In genomic region chr1:27111771-27112573, GRCh38 we compare ENCODE assay signal across 8 cellular contexts. TPM values are rescaled to one million over a fixed set of nuclear protein-coding genes. Genes with fewer than 3 reads are reported as not detected.
DNase-seq lines count a peak whose midpoint lies in the region; ATAC-seq and TF ChIP-seq lines count a peak whose summit lies in the region.

No MANE protein-coding gene starts in this region.

- H2AFZ ChIP-seq in HCT116 (ENCODE audit: low read depth, low read length, poor library complexity, severe bottlenecking): no peak overlapping the region

- peaks cover 11% of the 10 kb centered on the region for H3K36me3 Mint-ChIP-seq in activated CD4-positive, alpha-beta memory T cell treated with anti-CD3 and anti-CD28 coated beads for 36 hours
- peaks cover 16% of the 10 kb centered on the region for H3K36me3 Mint-ChIP-seq in mesothelial cell of epicardium

- H3K9me3 Mint-ChIP-seq in activated CD4-positive, alpha-beta memory T cell treated with anti-CD3 and anti-CD28 coated beads for 36 hours: no peaks in the 10 kb centered on the region
- H3K9me3 Mint-ChIP-seq in mesothelial cell of epicardium: no peaks in the 10 kb centered on the region

- H3K27ac Mint-ChIP-seq in activated CD4-positive, alpha-beta memory T cell treated with anti-CD3 and anti-CD28 coated beads for 36 hours: peak overlapping the region; percentile 83
- peak overlapping the region; percentile 80 for H3K27ac Mint-ChIP-seq in mesothelial cell of epicardium

- TF ChIP-seq CTCF in HCT116 (IDR thresholded peaks at IDR 0.05 in 2 of 3, conservative IDR thresholded peaks at IDR 0.05 in 1 of 3; ENCODE audit: borderline replicate concordance in 1 of 3, insufficient read depth in 1 of 3, low read depth in 2 of 3, low read length in 2 of 3): peak in 2 of 3 experiments; percentile 12 to 40; a peak in 2 of 6 replicates
- peak in 14 of 56 donors; percentile 6 to 39 (median 20) for TF ChIP-seq CTCF in dorsolateral prefrontal cortex (IDR thresholded peaks at IDR 0.05 in 54 of 56, conservative IDR thresholded peaks at IDR 0.05 in 2 of 56; ENCODE audit: low read depth in 1 of 56, partially characterized antibody in 56 of 56)
- TF ChIP-seq CTCF in mesothelial cell of epicardium (IDR thresholded peaks at IDR 0.05; ENCODE audit: unreplicated experiment): no peak

- H3K79me2 ChIP-seq in HCT116 (ENCODE audit: insufficient read depth, low read length): 0 out of 2 replicates have a peak, but pooled peaks cover 4% of the 10 kb centered on the region

- no peak for TF ChIP-seq POLR2A in HCT116 (IDR thresholded peaks at IDR 0.05; ENCODE audit: borderline replicate concordance, extremely low read depth, insufficient read depth, insufficient read length)

- peaks cover 17 to 23% of the 10 kb centered on the region in 2 experiments for H3K4me1 ChIP-seq in HCT116 (ENCODE audit: control insufficient read depth in 1 of 2, insufficient read depth in 2 of 2, low read length in 2 of 2)

- POLR2A ChIA-PET in HCT116 (lab: Charles Lee): interaction anchor here (0.7 to 2.3 kb wide), 4 partner anchors 11 to 43 kb away, joined by 3 to 29 read pairs (median 5); partner anchors contain the start of gene SLC9A1
- POLR2A ChIA-PET in activated CD4-positive, alpha-beta memory T cell treated with anti-CD3 and anti-CD28 coated beads for 36 hours (lab: Charles Lee): interaction anchor here (0.5 to 2.9 kb wide), 5 partner anchors 25 to 1609 kb away, joined by 3 to 22 read pairs (median 5); partner anchors contain the start of gene SLC9A1

- CTCF ChIA-PET in HCT116 (lab: Charles Lee): interaction anchor here (0.8 to 2.3 kb wide), 9 partner anchors 9 to 188 kb away, joined by 3 to 11 read pairs (median 4); partner anchors contain the start of gene SLC9A1
- CTCF ChIA-PET in activated CD4-positive, alpha-beta memory T cell treated with anti-CD3 and anti-CD28 coated beads for 36 hours (lab: Charles Lee): interaction anchor here (0.6 to 4.3 kb wide), 16 partner anchors 10 to 188 kb away, joined by 3 to 27 read pairs (median 4); partner anchors contain the start of gene SLC9A1

- no peaks in the 10 kb centered on the region for H3K36me3 ChIP-seq in HCT116 (ENCODE audit: control insufficient read depth in 1 of 2, insufficient read depth in 2 of 2, low read length in 2 of 2)

- no peaks in the 10 kb centered on the region for H3K27me3 Mint-ChIP-seq in activated CD4-positive, alpha-beta memory T cell treated with anti-CD3 and anti-CD28 coated beads for 36 hours
- H3K27me3 Mint-ChIP-seq in mesothelial cell of epicardium (ENCODE audit: low read depth): no peaks in the 10 kb centered on the region

- H3K4me2 ChIP-seq in HCT116 (ENCODE audit: low read length): peak overlapping the region; percentile 75

- no TSS peak for BruUV-seq in HCT116 (replicated peaks; lab: Mats Ljungman, UMichigan)

- no peaks in the 10 kb centered on the region for H4K20me1 ChIP-seq in HCT116 (ENCODE audit: insufficient read depth)

- H3K4me3 Mint-ChIP-seq in activated CD4-positive, alpha-beta memory T cell treated with anti-CD3 and anti-CD28 coated beads for 36 hours: no peak overlapping the region
- no peak overlapping the region for H3K4me3 Mint-ChIP-seq in mesothelial cell of epicardium

- H3K9me3 ChIP-seq in HCT116 (ENCODE audit: control insufficient read depth in 1 of 2, insufficient read depth in 1 of 2, low read depth in 1 of 2, low read length in 2 of 2): no peaks in the 10 kb centered on the region

- peaks cover 41% of the 10 kb centered on the region for H3K4me1 Mint-ChIP-seq in activated CD4-positive, alpha-beta memory T cell treated with anti-CD3 and anti-CD28 coated beads for 36 hours (ENCODE audit: low read depth)
- H3K4me1 Mint-ChIP-seq in mesothelial cell of epicardium: peaks cover 9% of the 10 kb centered on the region

- no peaks in the 10 kb centered on the region for H3K27me3 ChIP-seq in HCT116 (ENCODE audit: insufficient read depth, low read length)
- no peaks in the 10 kb centered on the region for H3K27me3 ChIP-seq in dorsolateral prefrontal cortex

- intact Hi-C loops in HCT116 (cut with micrococcal nuclease) (loop anchor here (5.0 kb wide), 1 partner anchor 85 kb away; no protein-coding TSS in a partner anchor), dorsolateral prefrontal cortex (cut with DNase I) (loop anchor here in 1 of 2 donors (5.0 kb wide), 1 partner anchor 40 kb away; no protein-coding TSS in a partner anchor)
- intact Hi-C loops in activated CD4-positive, alpha-beta memory T cell treated with anti-CD3 and anti-CD28 coated beads for 36 hours (cut with micrococcal nuclease): loop anchor here (1.0 to 2.0 kb wide), 2 partner anchors 27 to 43 kb away; partner anchors contain the start of gene SLC9A1

- RAD21 ChIA-PET in HCT116 (lab: Charles Lee; ENCODE audit: low non-redundant PET in 1 of 2, low total read pairs in 2 of 2, uncharacterized antibody in 2 of 2, unreplicated experiment in 2 of 2): interaction anchor here (0.5 to 0.7 kb wide), 2 partner anchors 43 to 45 kb away, joined by 3 read pairs; partner anchors contain the start of gene SLC9A1 (in 1 of the 2)

- H3K27ac ChIP-seq in HCT116 (ENCODE audit: low read depth, low read length) (peak overlapping the region; percentile 62), dorsolateral prefrontal cortex (peak overlapping the region in 47 of 59 donors; percentile 4 to 90 (median 48))

- TF ChIP-seq RAD21 in HCT116 (IDR thresholded peaks at IDR 0.05; ENCODE audit: low read depth): peak; percentile 83

- DNase-seq in GM03348 (ENCODE audit: low spot score) (peak; percentile 95), HCT116 (ENCODE audit: low read depth, low spot score) (peak; percentile 73), NCI-H2196 treated with DMSO at 0.1 percent for 48 hours (lab: John Stamatoyannopoulos, UW; ENCODE audit: unreplicated experiment) (peak; percentile 88), dorsolateral prefrontal cortex (peak in 9 of 10 donors; percentile 39 to 85 (median 70)), mesothelial cell of epicardium (ENCODE audit: low spot score in 2 of 2, unreplicated experiment in 2 of 2) (peak in 1 of 2 experiments; percentile 48)
- peak; percentile 89 for DNase-seq in activated CD4-positive, alpha-beta memory T cell treated with anti-CD3 and anti-CD28 coated beads for 36 hours
- peak; percentile 43 to 54 for DNase-seq in stimulated activated CD8-positive, alpha-beta memory T cell treated with anti-CD3 and anti-CD28 coated beads, Interleukin-2, amount 100 ng/mL, for 48 hours (ENCODE audit: low read depth in 2 of 2)

- ATAC-seq in HCT116: peak; percentile 91
- ATAC-seq in HG02973 (IDR thresholded peaks at IDR 0.05; ENCODE audit: unreplicated experiment): no peak

- H3K4me3 ChIP-seq in HCT116 (replicated peaks in 1 of 2; ENCODE audit: low read depth in 1 of 2, low read length in 2 of 2): peak overlapping the region in 1 of 2 experiments; percentile 31; a peak in 2 of 4 replicates
- H3K4me3 ChIP-seq in dorsolateral prefrontal cortex: no peak overlapping the region

- no peaks in the 10 kb centered on the region for H3K9me2 ChIP-seq in HCT116 (ENCODE audit: insufficient read depth)

- peak overlapping the region; percentile 43 for H3K9ac ChIP-seq in HCT116 (ENCODE audit: low read length)

TF ChIP-seq in HCT116, 20 proteins besides CTCF, POLR2A, EP300 and RAD21 (continues in another document):
- TF ChIP-seq ELF1 (IDR thresholded peaks at IDR 0.05; ENCODE audit: borderline replicate concordance, low read depth) (no peak), EGR1 (IDR thresholded peaks at IDR 0.05; ENCODE audit: low read depth) (peak; percentile 94), ZBTB33 (IDR thresholded peaks at IDR 0.05; ENCODE audit: extremely low read depth, insufficient replicate concordance, low read length) (no peak), ZNF274 (IDR thresholded peaks at IDR 0.05; ENCODE audit: low read depth, low read length) (no peak), EZH2 (IDR thresholded peaks at IDR 0.05) (no peak), MAX (IDR thresholded peaks at IDR 0.05) (peak; percentile 95), YY1 (IDR thresholded peaks at IDR 0.05; ENCODE audit: extremely low read depth, insufficient replicate concordance, low read depth, low read length) (peak; percentile 13), ZFX (IDR thresholded peaks at IDR 0.05) (no peak), SP1 (IDR thresholded peaks at IDR 0.05; ENCODE audit: low read depth) (peak; percentile 76), TCF7L2 (IDR thresholded peaks at IDR 0.05; ENCODE audit: borderline replicate concordance, extremely low read depth, insufficient read depth, insufficient read length) (no peak), POLR2AphosphoS5 (IDR thresholded peaks at IDR 0.05; ENCODE audit: low read depth, low read length) (peak; percentile 30; the same call in 1 of the 2 replicates), SRF (IDR thresholded peaks at IDR 0.05; ENCODE audit: low read depth) (no peak), ATF3 (IDR thresholded peaks at IDR 0.05) (no peak), SIN3A (IDR thresholded peaks at IDR 0.05; ENCODE audit: low read depth) (no peak; the same call in none of the 2 replicates), CEBPB (IDR thresholded peaks at IDR 0.05; ENCODE audit: low read depth) (no peak)

RNA-seq across cellular contexts. Expression of gene SLC9A1, which starts 43.0 kb away (rescaled TPM):
- 21.7 TPM for total RNA-seq in HCT116 (2021; ENCODE audit: unreplicated experiment)
- 24.8 and 29.7 TPM in 2 replicates for polyA plus RNA-seq in HCT116 (2012)
- 10 to 100 TPM; 16.0 to 17.8 TPM for total RNA-seq in activated CD4-positive, alpha-beta memory T cell treated with anti-CD3 and anti-CD28 coated beads for 36 hours
- total RNA-seq in dorsolateral prefrontal cortex: 10 to 100 TPM; 16.2 to 58.9 (median 38.4) TPM
- 32.5 to 34.6 TPM (median 33.9 TPM) in 3 replicates for total RNA-seq in mesothelial cell of epicardium
